Comparison of ENCODE assay signal across 32 cellular contexts in genomic region chr11:128259816-128260215, GRCh38.
"Had no signal": no experiment of that assay in that cellular context is flagged by ENCODE, and none has a peak within 500 bp of the region (broad histone marks: within the 10 kb centered on the region; RNA-seq: fewer than 3 reads in every experiment).

No MANE protein-coding gene starts in this region.

- H3K27me3 ChIP-seq: brain microvascular endothelial cell, neutrophil, uterus had no signal

- H3K9me3 Mint-ChIP-seq: activated naive CD4-positive, alpha-beta T cell treated with anti-CD3 and anti-CD28 coated beads, Interleukin-2, amount 10 ng/mL, durations not matched to agents 7 days and 5 days; activated T-helper 1 cell treated with anti-CD3 and anti-CD28 coated beads, Interleukin-12 subunit alpha, Interleukin-12 subunit beta, Interleukin-2, Interleukin-4 antibody, amounts not matched to agents 30 ng/mL and 10 ng/mL and 1 ng/mL, durations not matched to agents 14 hours and 24 hours and 36 hours; nephron progenitor cell; stimulated activated naive CD8-positive, alpha-beta T cell treated with anti-CD3 and anti-CD28 coated beads, Interleukin-15, Interleukin-2, amounts not matched to agents 100 ng/mL and 50 ng/mL, for 24 hours had no signal

- H3K9me3 ChIP-seq: neutrophil, prostate gland, thoracic aorta, uterus had no signal

- H3K27ac ChIP-seq: brain microvascular endothelial cell, coronary artery, dorsolateral prefrontal cortex, neutrophil, prostate gland, skin epidermis, thoracic aorta, uterus, VCaP had no signal

- H3K36me3 Mint-ChIP-seq: activated naive CD4-positive, alpha-beta T cell treated with anti-CD3 and anti-CD28 coated beads, Interleukin-2, amount 10 ng/mL, durations not matched to agents 7 days and 5 days; type B pancreatic cell had no signal

- H3K4me1 ChIP-seq: prostate gland, uterus had no signal

- H3K27me3 Mint-ChIP-seq: stimulated activated naive CD8-positive, alpha-beta T cell treated with anti-CD3 and anti-CD28 coated beads, Interleukin-15, Interleukin-2, amounts not matched to agents 100 ng/mL and 50 ng/mL, for 24 hours had no signal

- ATAC-seq: activated CD4-positive, CD25-positive, alpha-beta regulatory T cell treated with anti-CD3 and anti-CD28 coated beads, Interleukin-2, amount 50 U/mL, for 24 hours; left colon; sciatic nerve had no signal

- H3K36me3 ChIP-seq: brain microvascular endothelial cell, neutrophil, prostate gland, thoracic aorta, uterus had no signal

- H3K4me3 Mint-ChIP-seq: activated naive CD4-positive, alpha-beta T cell treated with anti-CD3 and anti-CD28 coated beads, Interleukin-2, amount 10 ng/mL, durations not matched to agents 7 days and 5 days; activated naive CD8-positive, alpha-beta T cell treated with anti-CD3 and anti-CD28 coated beads, Interleukin-2, amount 10 ng/mL, durations not matched to agents 7 days and 5 days; activated T-helper 1 cell treated with anti-CD3 and anti-CD28 coated beads, Interleukin-12 subunit alpha, Interleukin-12 subunit beta, Interleukin-2, Interleukin-4 antibody, amounts not matched to agents 30 ng/mL and 10 ng/mL and 1 ng/mL, durations not matched to agents 14 hours and 24 hours and 36 hours; nephron progenitor cell; stimulated activated naive CD8-positive, alpha-beta T cell treated with anti-CD3 and anti-CD28 coated beads, Interleukin-15, Interleukin-2, amounts not matched to agents 100 ng/mL and 50 ng/mL, for 24 hours; type B pancreatic cell had no signal

- DNase-seq: activated CD4-positive, alpha-beta T cell treated with anti-CD3 and anti-CD28 coated beads for 48 hours; activated CD4-positive, alpha-beta T cell treated with anti-CD3 and anti-CD28 coated beads, Interleukin-2, amount 50 U/mL, for 48 hours; activated CD8-positive, alpha-beta memory T cell treated with anti-CD3 and anti-CD28 coated beads for 24 hours; activated gamma-delta T cell; activated naive CD4-positive, alpha-beta T cell treated with anti-CD3 and anti-CD28 coated beads, Interleukin-2, amount 10 ng/mL, durations not matched to agents 7 days and 5 days; activated naive CD8-positive, alpha-beta T cell treated with anti-CD3 and anti-CD28 coated beads, Interleukin-2, amount 10 ng/mL, durations not matched to agents 7 days and 5 days; brain microvascular endothelial cell; dorsolateral prefrontal cortex; effector memory CD4-positive, alpha-beta T cell; glutamatergic neuron; hippocampal formation; kidney; left colon; nephron progenitor cell; retina; stimulated activated CD4-positive, alpha-beta T cell treated with anti-CD3 and anti-CD28 coated beads, Interleukin-12 subunit alpha, Interleukin-12 subunit beta, amount 100 ng/mL, for 4 hours; stimulated activated CD4-positive, alpha-beta T cell treated with anti-CD3 and anti-CD28 coated beads, Interleukin-4, amount 100 ng/mL, for 1 hour; uterus had no signal

- H3K27ac Mint-ChIP-seq: activated naive CD4-positive, alpha-beta T cell treated with anti-CD3 and anti-CD28 coated beads, Interleukin-2, amount 10 ng/mL, durations not matched to agents 7 days and 5 days; activated naive CD8-positive, alpha-beta T cell treated with anti-CD3 and anti-CD28 coated beads, Interleukin-2, amount 10 ng/mL, durations not matched to agents 7 days and 5 days; activated T-helper 1 cell treated with anti-CD3 and anti-CD28 coated beads, Interleukin-12 subunit alpha, Interleukin-12 subunit beta, Interleukin-2, Interleukin-4 antibody, amounts not matched to agents 30 ng/mL and 10 ng/mL and 1 ng/mL, durations not matched to agents 14 hours and 24 hours and 36 hours; stimulated activated naive CD8-positive, alpha-beta T cell treated with anti-CD3 and anti-CD28 coated beads, Interleukin-15, Interleukin-2, amounts not matched to agents 100 ng/mL and 50 ng/mL, for 24 hours; type B pancreatic cell had no signal

- H3K4me1 Mint-ChIP-seq: activated naive CD4-positive, alpha-beta T cell treated with anti-CD3 and anti-CD28 coated beads, Interleukin-2, amount 10 ng/mL, durations not matched to agents 7 days and 5 days had no signal

- FAIRE-seq: astrocyte, frontal cortex, kidney, TTC549 had no signal

- H3K4me3 ChIP-seq: coronary artery, dorsolateral prefrontal cortex, prostate gland, skin epidermis, thoracic aorta, uterus had no signal
